ENCODE assay signal across 8 cellular contexts in genomic region chr7:87059525-87060287, GRCh38. TPM values are rescaled to one million over a fixed set of nuclear protein-coding genes. Genes with fewer than 3 reads are reported as not detected.
DNase-seq lines count a peak whose midpoint lies in the region; ATAC-seq and TF ChIP-seq lines count a peak whose summit lies in the region.

ELAPOR2 (minus strand) TSS chr7:87059654; CDS start chr7:87059513, 141 bp downstream.

- H3K9ac ChIP-seq in BLaER1 treated with 17β-estradiol and CSF1 and Interleukin-3, amounts not matched to agents 10 nM and 100 nM: peak within 1 kb of the TSS; percentile 62 to 82 (median 75)

- H4K20me1 ChIP-seq in BLaER1 treated with 17β-estradiol and CSF1 and Interleukin-3, amounts not matched to agents 10 nM and 100 nM: no peaks in the 10 kb centered on the region

- H3K9me3 ChIP-seq in BLaER1 treated with 17β-estradiol and CSF1 and Interleukin-3, amounts not matched to agents 10 nM and 100 nM (replicated peaks in 1 of 11): no peaks in the 10 kb centered on the region

- peak within 1 kb of the TSS in 9 of 11 experiments; percentile 31 to 60 (median 47); a peak in 18 of 22 replicates for H3K27ac ChIP-seq in BLaER1 treated with 17β-estradiol and CSF1 and Interleukin-3, amounts not matched to agents 10 nM and 100 nM

- peaks cover 13% of the 10 kb centered on the region for H3K4me1 Mint-ChIP-seq in activated CD8-positive, alpha-beta T cell treated with anti-CD3 and anti-CD28 coated beads for 36 hours (ENCODE audit: low read depth)

- peak within 1 kb of the TSS; percentile 79 for H3K4me3 Mint-ChIP-seq in activated CD8-positive, alpha-beta T cell treated with anti-CD3 and anti-CD28 coated beads for 36 hours

- H3K4me3 ChIP-seq in BLaER1 treated with 17β-estradiol and CSF1 and Interleukin-3, amounts not matched to agents 10 nM and 100 nM: peak within 1 kb of the TSS; percentile 70 to 85 (median 78)

- intact Hi-C loops in activated CD8-positive, alpha-beta T cell treated with anti-CD3 and anti-CD28 coated beads for 36 hours (cut with micrococcal nuclease): loop anchor here (5.0 to 10.0 kb wide), 2 partner anchors 93 to 165 kb away; partner anchors contain the start of gene DMTF1

- no peaks in the 10 kb centered on the region for H3K36me3 Mint-ChIP-seq in activated CD8-positive, alpha-beta T cell treated with anti-CD3 and anti-CD28 coated beads for 36 hours (ENCODE audit: low read depth)

- H3K9me3 Mint-ChIP-seq in activated CD8-positive, alpha-beta T cell treated with anti-CD3 and anti-CD28 coated beads for 36 hours: no peaks in the 10 kb centered on the region

- H3K4me2 ChIP-seq in BLaER1 treated with 17β-estradiol and CSF1 and Interleukin-3, amounts not matched to agents 10 nM and 100 nM: peak within 1 kb of the TSS; percentile 83 to 99 (median 97)

- peak within 1 kb of the TSS; percentile 73 for H3K27ac Mint-ChIP-seq in activated CD8-positive, alpha-beta T cell treated with anti-CD3 and anti-CD28 coated beads for 36 hours

- peaks cover 0 to 11% (median 0%) of the 10 kb centered on the region in 11 experiments; a peak in 3 of 22 replicates for H3K27me3 ChIP-seq in BLaER1 treated with 17β-estradiol and CSF1 and Interleukin-3, amounts not matched to agents 10 nM and 100 nM

- peak; percentile 96 for ATAC-seq in HG03432 (IDR thresholded peaks at IDR 0.05; ENCODE audit: unreplicated experiment)
- ATAC-seq in activated CD8-positive, alpha-beta T cell treated with anti-CD3 and anti-CD28 coated beads for 36 hours: peak; percentile 96

- DNase-seq in GM19238 (ENCODE audit: insufficient read length, low spot score) (peak; percentile 80), NCI-H524 treated with DMSO at 0.1 percent for 48 hours (lab: John Stamatoyannopoulos, UW) (peak; percentile 56), lung microvascular endothelial cell (ENCODE audit: low read depth in 2 of 2) (peak; percentile 72 to 89)
- DNase-seq in activated CD8-positive, alpha-beta T cell treated with anti-CD3 and anti-CD28 coated beads for 36 hours: peak; percentile 79
- DNase-seq in effector CD8-positive, alpha-beta T cell (lab: John Stamatoyannopoulos, UW): peak; percentile 71
- peak; percentile 60 for DNase-seq in stimulated activated CD8-positive, alpha-beta memory T cell treated with anti-CD3 and anti-CD28 coated beads, Interleukin-12 subunit alpha, Interleukin-12 subunit beta, amount 100 ng/mL, for 1 hour (ENCODE audit: low read depth)

- H3K27me3 Mint-ChIP-seq in activated CD8-positive, alpha-beta T cell treated with anti-CD3 and anti-CD28 coated beads for 36 hours: peaks cover 17% of the 10 kb centered on the region

- peak; percentile 31 for TF ChIP-seq CTCF in activated CD8-positive, alpha-beta T cell treated with anti-CD3 and anti-CD28 coated beads for 36 hours (IDR thresholded peaks at IDR 0.05)

- CTCF ChIA-PET in activated CD8-positive, alpha-beta T cell treated with anti-CD3 and anti-CD28 coated beads for 36 hours (lab: Charles Lee): interaction anchor here (0.8 to 2.4 kb wide), 12 partner anchors 15 to 177 kb away, joined by 3 to 21 read pairs (median 4); partner anchors contain the start of genes DMTF1 and TMEM243

- no peaks in the 10 kb centered on the region for H3K36me3 ChIP-seq in BLaER1 treated with 17β-estradiol and CSF1 and Interleukin-3, amounts not matched to agents 10 nM and 100 nM

- peaks cover 6 to 15% (median 10%) of the 10 kb centered on the region in 10 experiments; a peak in 16 of 20 replicates for H3K4me1 ChIP-seq in BLaER1 treated with 17β-estradiol and CSF1 and Interleukin-3, amounts not matched to agents 10 nM and 100 nM

- POLR2A ChIA-PET in activated CD8-positive, alpha-beta T cell treated with anti-CD3 and anti-CD28 coated beads for 36 hours (lab: Charles Lee): interaction anchor here (1.4 kb wide), 1 partner anchor 88 kb away, joined by 4 read pairs; no protein-coding TSS in a partner anchor

RNA-seq across cellular contexts. Expression of gene ELAPOR2, which starts in this region (rescaled TPM):
- 1 to 10 TPM; 2.8 to 3.1 TPM for total RNA-seq in activated CD8-positive, alpha-beta T cell treated with anti-CD3 and anti-CD28 coated beads for 36 hours
- 84.1 and 136 TPM in 2 replicates for total RNA-seq in lung microvascular endothelial cell

Comparison
In these comparisons a context has a peak if more than half of its experiments do, and no peak if none do; other contexts are left out.
1. Peak in every context shown above with its lines: DNase-seq, ATAC-seq, H3K4me3 ChIP-seq and H3K27ac ChIP-seq.
2. RNA of gene ELAPOR2 (total RNA-seq): 84.1 to 136 TPM in lung microvascular endothelial cell; 2.8 to 3.1 TPM in activated CD8-positive, alpha-beta T cell treated with anti-CD3 and anti-CD28 coated beads for 36 hours; every median in the first group is over 10 times any median in the second.